Comparison of ENCODE assay signal across 20 cellular contexts in the genomic region with DNA sequence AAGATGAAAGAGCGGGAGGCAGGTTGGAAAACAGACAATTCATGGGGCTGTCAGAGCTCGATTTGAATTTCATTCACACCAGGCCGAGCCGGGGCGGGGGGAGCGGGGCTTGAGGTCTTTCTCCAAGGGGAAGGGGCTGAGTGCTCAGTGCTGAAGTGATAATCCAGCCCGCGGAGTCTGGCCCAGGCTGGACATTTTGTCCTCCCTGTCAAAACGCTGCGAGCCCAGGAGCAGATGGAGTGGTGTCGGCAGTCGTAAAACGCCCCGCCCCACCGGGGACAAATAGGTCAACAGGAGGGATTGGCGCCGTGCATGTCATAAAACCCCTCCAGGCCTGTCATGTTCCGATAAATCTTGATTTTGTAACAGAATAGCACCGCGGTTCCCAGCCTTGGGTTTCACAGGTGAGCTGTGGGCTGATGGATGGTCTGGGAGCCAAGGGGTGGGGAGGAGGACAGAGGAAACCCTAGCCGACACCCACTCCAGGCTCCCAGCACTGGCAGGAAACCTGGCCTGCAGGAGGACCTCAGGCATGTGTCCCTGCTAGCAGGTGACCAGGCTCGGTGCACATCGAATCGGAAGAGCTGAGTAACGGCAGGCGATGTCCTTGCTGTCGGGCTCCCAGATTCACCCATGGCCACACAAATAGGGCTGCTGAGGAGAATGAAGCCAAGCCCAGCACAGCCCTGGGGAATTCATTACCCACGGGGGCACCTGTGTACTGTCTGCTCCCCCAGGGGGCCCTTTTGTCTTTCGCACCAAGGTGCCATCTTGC.
DNase-seq lines count a peak whose midpoint lies in the region; ATAC-seq and TF ChIP-seq lines count a peak whose summit lies in the region.
"Had no signal": no experiment of that assay in that cellular context is flagged by ENCODE, and none has a peak within 500 bp of the region (broad histone marks: within the 10 kb centered on the region; RNA-seq: fewer than 3 reads in every experiment).

No MANE protein-coding gene starts in this region.

- no peaks in the 10 kb centered on the region for H3K9me2 ChIP-seq in SK-N-SH

- POLR2A ChIA-PET in SK-N-SH (lab: Yijun Ruan, JAX): no interaction called here

- no peaks in the 10 kb centered on the region for H3K36me3 ChIP-seq in SK-N-SH (replicated peaks in 1 of 2; ENCODE audit: control insufficient read depth in 1 of 2, insufficient read depth in 2 of 2, low read length in 1 of 2)

- no peak for TF ChIP-seq CTCF in SK-N-SH (IDR thresholded peaks at IDR 0.05)

- no peak overlapping the region for H3K27ac ChIP-seq in SK-N-SH (ENCODE audit: low read depth in 2 of 2, low read length in 1 of 2)

- DNase-seq in SK-N-SH: no peak
- peak; percentile 98 for DNase-seq in left kidney (ENCODE audit: low read depth, low spot score)
- peak; percentile 27 for DNase-seq in retina
- DNase-seq in NCI-H510A treated with DMSO at 0.1 percent for 48 hours (lab: John Stamatoyannopoulos, UW): no peak
- DNase-seq: 8988T, ACHN, Calu3, DMS79 treated with DMSO at 0.1 percent for 48 hours, GF-D8, HFFc6, Kasumi-1, NCI-H1105 treated with DMSO at 0.1 percent for 48 hours, NCI-H146, NCI-H2029 treated with DMSO at 0.1 percent for 48 hours, NCI-H446 treated with DMSO at 0.1 percent for 48 hours, NCI-H69 had no signal

- H3K4me1 ChIP-seq in SK-N-SH (ENCODE audit: control insufficient read depth in 1 of 2, insufficient read depth in 2 of 2, low read depth in 1 of 2, low read length in 1 of 2): peaks cover 0 to 3% of the 10 kb centered on the region in 2 experiments; a peak in 1 of 4 replicates

- H3F3A ChIP-seq in SK-N-SH (replicated peaks; ENCODE audit: insufficient read depth): peaks cover 3% of the 10 kb centered on the region

- no peaks in the 10 kb centered on the region for H3K9me3 ChIP-seq in SK-N-SH

- CTCF ChIA-PET in SK-N-SH (lab: Yijun Ruan, JAX): no interaction called here

- ATAC-seq in SK-N-SH treated with all-trans-retinoic acid at 6 μM for 48 hours (no peak), GM21447 (IDR thresholded peaks at IDR 0.05; ENCODE audit: unreplicated experiment) (no peak), GM18858 (IDR thresholded peaks at IDR 0.05; ENCODE audit: unreplicated experiment) (no peak)
- ATAC-seq: K562 had no signal

- 48% methylated on average over 28 of the region's 29 CpGs for WGBS in SK-N-SH (ENCODE audit: low lambda C conversion rate)

- H3K9ac ChIP-seq in SK-N-SH: no peak overlapping the region

- no peaks in the 10 kb centered on the region for H4K20me1 ChIP-seq in SK-N-SH (ENCODE audit: insufficient read depth)

- no peak overlapping the region for H3K4me3 ChIP-seq in SK-N-SH (ENCODE audit: low read depth in 2 of 2, low read length in 1 of 2)
- H3K4me3 ChIP-seq: K562 had no signal

- TF ChIP-seq RAD21 in SK-N-SH (IDR thresholded peaks at IDR 0.05; ENCODE audit: low read length): no peak

- no peak overlapping the region for H3K4me2 ChIP-seq in SK-N-SH

- peak overlapping the region; percentile 82; the same call in 1 of the 2 replicates for H2AFZ ChIP-seq in SK-N-SH (ENCODE audit: low read depth)

- H3K27me3 ChIP-seq in SK-N-SH (ENCODE audit: insufficient read depth): no peaks in the 10 kb centered on the region

- TF ChIP-seq EP300 in SK-N-SH (IDR thresholded peaks at IDR 0.05; ENCODE audit: borderline replicate concordance in 1 of 2, low read depth in 1 of 2, low read length in 1 of 2): no peak

- no peaks in the 10 kb centered on the region for H3K79me2 ChIP-seq in SK-N-SH (ENCODE audit: insufficient read depth)

TF ChIP-seq in SK-N-SH, 30 proteins besides CTCF, POLR2A, EP300 and RAD21 (continues in another document):
- TF ChIP-seq, protein P1, sequence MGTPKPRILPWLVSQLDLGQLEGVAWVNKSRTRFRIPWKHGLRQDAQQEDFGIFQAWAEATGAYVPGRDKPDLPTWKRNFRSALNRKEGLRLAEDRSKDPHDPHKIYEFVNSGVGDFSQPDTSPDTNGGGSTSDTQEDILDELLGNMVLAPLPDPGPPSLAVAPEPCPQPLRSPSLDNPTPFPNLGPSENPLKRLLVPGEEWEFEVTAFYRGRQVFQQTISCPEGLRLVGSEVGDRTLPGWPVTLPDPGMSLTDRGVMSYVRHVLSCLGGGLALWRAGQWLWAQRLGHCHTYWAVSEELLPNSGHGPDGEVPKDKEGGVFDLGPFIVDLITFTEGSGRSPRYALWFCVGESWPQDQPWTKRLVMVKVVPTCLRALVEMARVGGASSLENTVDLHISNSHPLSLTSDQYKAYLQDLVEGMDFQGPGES (IDR thresholded peaks at IDR 0.05; ENCODE audit: low read depth, low read length): no peak
- TF ChIP-seq FOXJ3 (CRISPR knock-in tag; IDR thresholded peaks at IDR 0.05): no peak
- no peak for TF ChIP-seq SMC3 (IDR thresholded peaks at IDR 0.05; ENCODE audit: low read depth, low read length)
- TF ChIP-seq NRF1 (IDR thresholded peaks at IDR 0.05; ENCODE audit: low read depth, low read length): no peak
- TF ChIP-seq TCF12 (IDR thresholded peaks at IDR 0.05): no peak
- TF ChIP-seq TAF1 (IDR thresholded peaks at IDR 0.05; ENCODE audit: borderline replicate concordance, low read depth, low read length): no peak
- TF ChIP-seq, protein P2, sequence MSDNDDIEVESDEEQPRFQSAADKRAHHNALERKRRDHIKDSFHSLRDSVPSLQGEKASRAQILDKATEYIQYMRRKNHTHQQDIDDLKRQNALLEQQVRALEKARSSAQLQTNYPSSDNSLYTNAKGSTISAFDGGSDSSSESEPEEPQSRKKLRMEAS (IDR thresholded peaks at IDR 0.05; ENCODE audit: low read depth): no peak

TF ChIP-seq in SK-N-SH treated with all-trans-retinoic acid at 6 μM for 48 hours, 23 proteins besides CTCF, POLR2A, EP300 and RAD21:
- TF ChIP-seq ZC3H10 (CRISPR knock-in tag; IDR thresholded peaks at IDR 0.05) (no peak), CREB5 (CRISPR knock-in tag; IDR thresholded peaks at IDR 0.05; ENCODE audit: low read depth) (no peak), CSDC2 (CRISPR knock-in tag; IDR thresholded peaks at IDR 0.05) (no peak), TCF4 (CRISPR knock-in tag; IDR thresholded peaks at IDR 0.05; ENCODE audit: borderline replicate concordance) (no peak), SNAI2 (CRISPR knock-in tag; IDR thresholded peaks at IDR 0.05) (no peak)

Comparison
In these comparisons a context has a peak if more than half of its experiments do, and no peak if none do; other contexts are left out.
1. DNase-seq: peak in left kidney (single experiment) and retina (single experiment); none in SK-N-SH (single experiment) and NCI-H510A treated with DMSO at 0.1 percent for 48 hours (single experiment).